10 cellular contexts compared by ENCODE assay signal in the genomic region with DNA sequence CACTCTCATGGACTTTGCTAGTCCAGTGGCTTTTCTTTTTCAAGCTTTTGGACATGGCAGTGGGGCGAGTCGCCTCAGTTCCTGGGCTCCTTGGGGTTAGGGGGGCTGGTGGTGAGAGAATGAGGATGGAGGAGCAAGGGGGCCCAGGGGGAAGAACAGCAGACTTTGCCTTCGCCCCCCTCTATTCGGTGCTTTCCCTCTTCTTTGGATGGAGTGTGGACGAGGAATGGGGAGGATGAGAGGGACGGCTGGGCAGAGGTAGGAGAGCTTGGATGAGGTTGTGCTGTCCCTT. TPM values are rescaled to one million over a fixed set of nuclear protein-coding genes. Genes with fewer than 3 reads are reported as not detected.
A peak's percentile ranks its signal among the peaks of the same experiment; 100 is the strongest.
DNase-seq lines count a peak whose midpoint lies in the region; ATAC-seq and TF ChIP-seq lines count a peak whose summit lies in the region.
"Had no signal": no experiment of that assay in that cellular context is flagged by ENCODE, and none has a peak within 500 bp of the region (broad histone marks: within the 10 kb centered on the region; RNA-seq: fewer than 3 reads in every experiment).

No MANE protein-coding gene starts in this region.

- no peak for ATAC-seq in CD8-positive, alpha-beta T cell
- no peak for ATAC-seq in gastroesophageal sphincter

- H3K9me3 Mint-ChIP-seq in CD8-positive, alpha-beta T cell, result no peaks in the 10 kb centered on the region

- H3K9me3 ChIP-seq in CD8-positive, alpha-beta T cell (ENCODE audit: low read length), result no peaks in the 10 kb centered on the region
- H3K9me3 ChIP-seq in WERI-Rb-1 (ENCODE audit: severe bottlenecking), result no peaks in the 10 kb centered on the region
- no peaks in the 10 kb centered on the region for H3K9me3 ChIP-seq in gastroesophageal sphincter
- no peaks in the 10 kb centered on the region for H3K9me3 ChIP-seq in prostate gland

- H3K27ac ChIP-seq in CD8-positive, alpha-beta T cell (ENCODE audit: low read depth, low read length), result peak overlapping the region; percentile 61
- H3K27ac ChIP-seq in WERI-Rb-1 (no peak overlapping the region), gastroesophageal sphincter (peak overlapping the region; percentile 55 to 97 (median 96)), prostate gland (peak overlapping the region; percentile 89 to 90)
- H3K27ac ChIP-seq: VCaP had no signal

- intact Hi-C loops in CD8-positive, alpha-beta T cell (cut with DNase I, micrococcal nuclease), result no loop called here
- intact Hi-C loops in prostate gland (cut with DNase I), result loop anchor here (5.0 kb wide), 1 partner anchor 1431 kb away; no protein-coding TSS in a partner anchor

- no peaks in the 10 kb centered on the region for H3K36me3 Mint-ChIP-seq in CD8-positive, alpha-beta T cell

- peaks cover 11% of the 10 kb centered on the region for H3K4me1 Mint-ChIP-seq in CD8-positive, alpha-beta T cell (ENCODE audit: low read depth)

- in situ Hi-C loops in ACHN (cut with HindIII; ENCODE audit: low pct_ligation_motif_present, low pct_unique_long_range_greater_than_20kb, low sequenced_read_pairs), result no loop called here

- H3K27me3 Mint-ChIP-seq in CD8-positive, alpha-beta T cell (ENCODE audit: low read depth), result peaks cover 40% of the 10 kb centered on the region

- peaks cover 3% of the 10 kb centered on the region for H3K4me1 ChIP-seq in CD8-positive, alpha-beta T cell (ENCODE audit: insufficient read depth, low read length)
- peaks cover 8 to 51% (median 17%) of the 10 kb centered on the region in 3 donors for H3K4me1 ChIP-seq in gastroesophageal sphincter
- no peaks in the 10 kb centered on the region for H3K4me1 ChIP-seq in prostate gland (replicated peaks)

- no peak for TF ChIP-seq EP300 in gastroesophageal sphincter (IDR thresholded peaks at IDR 0.05)

- no peak for DNase-seq in CD8-positive, alpha-beta T cell
- DNase-seq in WERI-Rb-1 (no peak), prostate gland (ENCODE audit: low spot score) (no peak), HuH-7 (ENCODE audit: low spot score) (no peak), ACHN (no peak)
- DNase-seq in activated CD8-positive, alpha-beta memory T cell treated with anti-CD3 and anti-CD28 coated beads, Interleukin-2, amount 50 U/mL, for 4 hours, result no peak
- no peak for DNase-seq in NK-92 treated with Interleukin-12 subunit alpha and Interleukin-12 subunit beta, amount 100 ng/mL, for 24 hours (lab: John Stamatoyannopoulos, UW)
- DNase-seq: NCI-H1417 treated with DMSO at 0.1 percent for 48 hours had no signal

- no peaks in the 10 kb centered on the region for H3K27me3 ChIP-seq in CD8-positive, alpha-beta T cell (ENCODE audit: insufficient read depth, low read length)
- H3K27me3 ChIP-seq in WERI-Rb-1 (ENCODE audit: insufficient read depth, low read depth, severe bottlenecking) (no peaks in the 10 kb centered on the region), gastroesophageal sphincter (no peaks in the 10 kb centered on the region), prostate gland (replicated peaks; ENCODE audit: insufficient read depth) (no peaks in the 10 kb centered on the region)

- 0% methylated on average over 1 to 4 of the region's 6 CpGs for WGBS in gastroesophageal sphincter (ENCODE audit: low coverage in 1 of 2), 2 donors
- WGBS in prostate gland, result 0% methylated on average over 6 of the region's 6 CpGs

- H3K36me3 ChIP-seq in CD8-positive, alpha-beta T cell (ENCODE audit: insufficient read depth, low read length), result no peaks in the 10 kb centered on the region
- H3K36me3 ChIP-seq in WERI-Rb-1, result no peaks in the 10 kb centered on the region
- H3K36me3 ChIP-seq in gastroesophageal sphincter, result no peaks in the 10 kb centered on the region
- H3K36me3 ChIP-seq in prostate gland, result no peaks in the 10 kb centered on the region

- POLR2A ChIA-PET in CD8-positive, alpha-beta T cell (lab: Charles Lee), result no interaction called here

- H3K4me3 ChIP-seq in CD8-positive, alpha-beta T cell (ENCODE audit: low read depth, low read length), result peak overlapping the region; percentile 63
- H3K4me3 ChIP-seq in WERI-Rb-1 (ENCODE audit: low read depth, low read length), result peak overlapping the region; percentile 96
- peak overlapping the region; percentile 79 to 89 for H3K4me3 ChIP-seq in gastroesophageal sphincter
- peak overlapping the region; percentile 52 to 58 for H3K4me3 ChIP-seq in prostate gland

- no peak for TF ChIP-seq CTCF in CD8-positive, alpha-beta T cell (IDR thresholded peaks at IDR 0.05)
- no peak for TF ChIP-seq CTCF in WERI-Rb-1 (IDR thresholded peaks at IDR 0.05; ENCODE audit: low read depth, low read length)
- TF ChIP-seq CTCF in gastroesophageal sphincter (IDR thresholded peaks at IDR 0.05), result no peak
- TF ChIP-seq CTCF in prostate gland (IDR thresholded peaks at IDR 0.05), result no peak

- no peak overlapping the region for H3K27ac Mint-ChIP-seq in CD8-positive, alpha-beta T cell

- CTCF ChIA-PET in CD8-positive, alpha-beta T cell (lab: Charles Lee), result no interaction called here

- no peak for TF ChIP-seq POLR2A in gastroesophageal sphincter (IDR thresholded peaks at IDR 0.05)
- TF ChIP-seq POLR2A in prostate gland (IDR thresholded peaks at IDR 0.05), result no peak

- H3K4me3 Mint-ChIP-seq in CD8-positive, alpha-beta T cell, result peak overlapping the region; percentile 64

RNA-seq across cellular contexts. Expression of a gene that starts 0.3 kb away (rescaled TPM):
- total RNA-seq in CD8-positive, alpha-beta T cell, result under 1 TPM in 1 of 2 experiments, not detected in 1; 0.05 TPM
- 10 to 100 TPM in 3 of 4 donors, 1 to 10 TPM in 1; 7.8 to 44.7 (median 21.1) TPM for total RNA-seq in gastroesophageal sphincter
- 10 to 100 TPM; 27.1 to 31.3 TPM for total RNA-seq in prostate gland

Comparison
In these comparisons a context has a peak if more than half of its experiments do, and no peak if none do; other contexts are left out.
1. RNA of a gene that starts 0.3 kb away (total RNA-seq): 27.1 to 31.3 TPM in prostate gland and 7.8 to 44.7 TPM in gastroesophageal sphincter; 0.05 TPM in CD8-positive, alpha-beta T cell; every median in the first group is over 4 times any median in the second.
2. Peak in every context shown above with its lines, with median percentiles within 50 percentile points of each other: H3K4me3 ChIP-seq.